In genomic region chr10:814536-815302, GRCh38 we compare ENCODE assay signal across 14 cellular contexts.
A peak's percentile ranks its signal among the peaks of the same experiment; 100 is the strongest.
DNase-seq lines count a peak whose midpoint lies in the region; ATAC-seq and TF ChIP-seq lines count a peak whose summit lies in the region.
"Had no signal": no experiment of that assay in that cellular context is flagged by ENCODE, and none has a peak within 500 bp of the region (broad histone marks: within the 10 kb centered on the region; RNA-seq: fewer than 3 reads in every experiment).

No MANE protein-coding gene starts in this region.

- H3K4ac ChIP-seq in H9 (ENCODE audit: low read depth, low read length): no peak overlapping the region

- no peak overlapping the region for H2BK20ac ChIP-seq in H9 (ENCODE audit: low read depth, low read length, poor library complexity, severe bottlenecking)

- H3K4me3 Mint-ChIP-seq in activated T-cell treated with anti-CD3 and anti-CD28 coated beads, Interleukin-2, amount 50 U/mL, for 24 hours: no peak overlapping the region
- no peak overlapping the region for H3K4me3 Mint-ChIP-seq in H9
- H3K4me3 Mint-ChIP-seq: B cell; CD4-positive, alpha-beta T cell; GM23338 had no signal

- no peak overlapping the region for H3K27ac ChIP-seq in H9 (ENCODE audit: insufficient read length, low read depth, low read length)

- no peak overlapping the region for H2BK15ac ChIP-seq in H9 (ENCODE audit: low read depth, low read length)

- H4K91ac ChIP-seq in H9 (ENCODE audit: insufficient read length, low read depth, low read length): no peak overlapping the region

- no peak overlapping the region for H3K4me2 ChIP-seq in H9 (ENCODE audit: insufficient read depth, insufficient read length, low read length)
- H3K4me2 ChIP-seq: GM23338 had no signal

- no peaks in the 10 kb centered on the region for H3K4me1 ChIP-seq in H9 (ENCODE audit: insufficient read depth, low read length)

- no peak overlapping the region for H4K5ac ChIP-seq in H9 (ENCODE audit: insufficient read length, low read depth, low read length)

- H3K27ac Mint-ChIP-seq in activated T-cell treated with anti-CD3 and anti-CD28 coated beads, Interleukin-2, amount 50 U/mL, for 24 hours: peak overlapping the region; percentile 22
- H3K27ac Mint-ChIP-seq in H9: peak overlapping the region; percentile 8 to 13 (median 8); a peak in 2 of 7 replicates
- H3K27ac Mint-ChIP-seq: B cell; CD4-positive, alpha-beta T cell had no signal

- ATAC-seq in left lobe of liver (no peak), HG03520 (IDR thresholded peaks at IDR 0.05; ENCODE audit: unreplicated experiment) (no peak)

- H3K23ac ChIP-seq in H9 (ENCODE audit: insufficient read length, low read depth, low read length): no peak overlapping the region

- H2BK12ac ChIP-seq in H9 (ENCODE audit: insufficient read length, low read depth, low read length): no peak overlapping the region

- H4K8ac ChIP-seq in H9 (replicated peaks; ENCODE audit: insufficient read length, low read depth, low read length): no peak overlapping the region

- H3K4me1 Mint-ChIP-seq in activated T-cell treated with anti-CD3 and anti-CD28 coated beads, Interleukin-2, amount 50 U/mL, for 24 hours (ENCODE audit: low read depth): no peaks in the 10 kb centered on the region
- H3K4me1 Mint-ChIP-seq in H9: no peaks in the 10 kb centered on the region
- H3K4me1 Mint-ChIP-seq: GM23338 had no signal

- H3K9me3 ChIP-seq in H9 (ENCODE audit: control insufficient read depth, low read depth, low read length): no peaks in the 10 kb centered on the region

- no peaks in the 10 kb centered on the region for H3K9me3 Mint-ChIP-seq in activated T-cell treated with anti-CD3 and anti-CD28 coated beads, Interleukin-2, amount 50 U/mL, for 24 hours
- H3K9me3 Mint-ChIP-seq in H9: no peaks in the 10 kb centered on the region
- H3K9me3 Mint-ChIP-seq: CD4-positive, alpha-beta T cell; GM23338 had no signal

- H2BK5ac ChIP-seq in H9 (ENCODE audit: insufficient read length, low read length): no peak overlapping the region

- no peaks in the 10 kb centered on the region for H3K27me3 Mint-ChIP-seq in activated T-cell treated with anti-CD3 and anti-CD28 coated beads, Interleukin-2, amount 50 U/mL, for 24 hours
- H3K27me3 Mint-ChIP-seq in H9 (ENCODE audit: low read depth): no peaks in the 10 kb centered on the region
- H3K27me3 Mint-ChIP-seq: B cell; CD4-positive, alpha-beta T cell had no signal

- H3T11ph ChIP-seq in H9 (ENCODE audit: low read length): no peak overlapping the region

- no peak overlapping the region for H3K14ac ChIP-seq in H9 (ENCODE audit: insufficient read depth, low read length)

- peaks cover 87% of the 10 kb centered on the region for H3K36me3 Mint-ChIP-seq in activated T-cell treated with anti-CD3 and anti-CD28 coated beads, Interleukin-2, amount 50 U/mL, for 24 hours (ENCODE audit: low read depth)
- H3K36me3 Mint-ChIP-seq in H9 (ENCODE audit: insufficient read depth in 1 of 3, low read depth in 3 of 3): peaks cover 39 to 79% (median 74%) of the 10 kb centered on the region in 3 experiments; a peak in 6 of 7 replicates

- H3K56ac ChIP-seq in H9 (ENCODE audit: insufficient read length, low read depth, low read length): no peak overlapping the region

- peaks cover 2% of the 10 kb centered on the region for H4K20me1 ChIP-seq in H9 (ENCODE audit: control insufficient read depth, insufficient read depth, insufficient read length)

- no peak overlapping the region for H3K9ac ChIP-seq in H9 (ENCODE audit: extremely low read depth, insufficient read length, low read length)

- no peaks in the 10 kb centered on the region; the same call in 1 of the 2 replicates for H3K27me3 ChIP-seq in H9 (ENCODE audit: insufficient read depth, low read length)

- H2AFZ ChIP-seq in H9 (ENCODE audit: low read length): no peak overlapping the region
- H2AFZ ChIP-seq: GM23338 had no signal

- no peak overlapping the region for H2AK5ac ChIP-seq in H9 (ENCODE audit: insufficient read length, low read length)

- H3K79me2 ChIP-seq in H9 (ENCODE audit: insufficient read depth, low read length): no peaks in the 10 kb centered on the region

- no peak overlapping the region for H2BK120ac ChIP-seq in H9 (ENCODE audit: low read depth, low read length, poor library complexity, severe bottlenecking)

- TF ChIP-seq CTCF in H9 (conservative IDR thresholded peaks at IDR 0.05): no peak

- no peaks in the 10 kb centered on the region for H3K23me2 ChIP-seq in H9 (ENCODE audit: insufficient read length, low read depth, low read length, poor library complexity, severe bottlenecking)

- no peak for DNase-seq in activated T-cell treated with anti-CD3 and anti-CD28 coated beads, Interleukin-2, amount 50 U/mL, for 24 hours
- DNase-seq in activated T-cell treated with anti-CD3 and anti-CD28 coated beads, Interleukin-2, amount 50 U/mL, for 1 hour: no peak
- no peak for DNase-seq in H9
- DNase-seq in mesenteric fat pad (ENCODE audit: low spot score): peak; percentile 87
- no peak for DNase-seq in left lobe of liver (ENCODE audit: low spot score)
- no peak for DNase-seq in activated gamma-delta T cell treated with Interleukin-2 at 50 U/mL for 16 hours
- DNase-seq: ACHN; C1 segment of cervical spinal cord; Calu3; CD4-positive, alpha-beta T cell; DMS 273 treated with DMSO at 0.1 percent for 48 hours had no signal

- WGBS in H9 (ENCODE audit: extremely low coverage, insufficient read length, low lambda C conversion rate): no CpG with 5 or more reads among the region's 34 CpGs

- no peak overlapping the region for H3K18ac ChIP-seq in H9 (ENCODE audit: insufficient read length, low read depth, low read length)

- H3K79me1 ChIP-seq in H9 (ENCODE audit: insufficient read depth, low read depth, low read length, poor library complexity, severe bottlenecking): no peaks in the 10 kb centered on the region
